In genomic region chr4:35102111-35102510, GRCh38 we compare ENCODE assay signal across 28 cellular contexts.
"Had no signal": no experiment of that assay in that cellular context is flagged by ENCODE, and none has a peak within 500 bp of the region (broad histone marks: within the 10 kb centered on the region; RNA-seq: fewer than 3 reads in every experiment).

No MANE protein-coding gene starts in this region.

- H3K36me3 ChIP-seq: brain microvascular endothelial cell, WERI-Rb-1 had no signal

- H3K27ac ChIP-seq: brain microvascular endothelial cell, WERI-Rb-1 had no signal

- DNase-seq: activated CD4-positive, alpha-beta memory T cell treated with anti-CD3 and anti-CD28 coated beads, Interleukin-2, amount 10 ng/mL, durations not matched to agents 7 days and 5 days; activated CD4-positive, alpha-beta T cell treated with anti-CD3 and anti-CD28 coated beads for 1 hour; activated CD4-positive, alpha-beta T cell treated with anti-CD3 and anti-CD28 coated beads for 48 hours; activated CD4-positive, CD25-positive, alpha-beta regulatory T cell; activated CD8-positive, alpha-beta memory T cell treated with anti-CD3 and anti-CD28 coated beads for 24 hours; activated effector memory CD4-positive, alpha-beta T cell treated with anti-CD3 and anti-CD28 coated beads, Interleukin-2, amount 50 U/mL, for 16 hours; activated naive CD4-positive, alpha-beta T cell; activated naive CD4-positive, alpha-beta T cell treated with anti-CD3 and anti-CD28 coated beads, Interleukin-2, amount 50 U/mL, for 16 hours; activated naive CD8-positive, alpha-beta T cell treated with anti-CD3 and anti-CD28 coated beads for 36 hours; activated T-cell treated with anti-CD3 and anti-CD28 coated beads, Interleukin-2, amount 50 U/mL, for 1 hour; activated T-cell treated with anti-CD3 and anti-CD28 coated beads, Interleukin-2, amount 50 U/mL, for 72 hours; amniotic stem cell; aorta; brain microvascular endothelial cell; central memory CD4-positive, alpha-beta T cell; IMR-90; NCI-H1105 treated with DMSO at 0.1 percent for 48 hours; NCI-H1436 treated with DMSO at 0.1 percent for 48 hours; NCI-H1694 treated with DMSO at 0.1 percent for 48 hours; NCI-H2029; NCI-H2171 treated with DMSO at 0.1 percent for 48 hours; NCI-H2227 treated with DMSO at 0.1 percent for 48 hours; NCI-H510A treated with DMSO at 0.1 percent for 48 hours; OCI-M1; Right ventricle myocardium superior; T1000; WERI-Rb-1 had no signal

- H3K27me3 ChIP-seq: brain microvascular endothelial cell had no signal

- H3K4me3 ChIP-seq: K562 had no signal
